In genomic region chr18:8946046-8946838, GRCh38 we compare ENCODE assay signal across 13 cellular contexts.
DNase-seq lines count a peak whose midpoint lies in the region; ATAC-seq, FAIRE-seq and TF ChIP-seq lines count a peak whose summit lies in the region.
"Had no signal": no experiment of that assay in that cellular context is flagged by ENCODE, and none has a peak within 500 bp of the region (broad histone marks: within the 10 kb centered on the region; RNA-seq: fewer than 3 reads in every experiment).

No MANE protein-coding gene starts in this region.

- H3K4me1 ChIP-seq in K562 (replicated peaks in 1 of 2; ENCODE audit: control insufficient read depth in 2 of 2, insufficient read depth in 2 of 2, low read length in 2 of 2): peaks cover 25 to 50% of the 10 kb centered on the region in 2 experiments
- H3K4me1 ChIP-seq in keratinocyte (ENCODE audit: control insufficient read depth, extremely low read depth, insufficient read depth, low read length): peaks cover 36% of the 10 kb centered on the region

- CTCF ChIA-PET in AG04450 (lab: Charles Lee) (no interaction called here), K562 (lab: Yijun Ruan, JAX; ENCODE audit: low intra/inter-chr PET ratio) (no interaction called here)

- H3K79me2 ChIP-seq in K562 (ENCODE audit: control insufficient read depth, insufficient read depth, low read length) (no peaks in the 10 kb centered on the region), keratinocyte (ENCODE audit: control insufficient read depth, insufficient read depth, low read length) (no peaks in the 10 kb centered on the region)

- TF ChIP-seq CTCF in AG04450 (IDR thresholded peaks at IDR 0.05; ENCODE audit: low read depth, low read length) (no peak), K562 (IDR thresholded peaks at IDR 0.05 in 2 of 3, conservative IDR thresholded peaks at IDR 0.05 in 1 of 3; ENCODE audit: insufficient read depth in 2 of 3, low read depth in 1 of 3, low read length in 3 of 3) (no peak), keratinocyte (optimal IDR thresholded peaks at IDR 0.05 in 1 of 3, IDR thresholded peaks at IDR 0.05 in 1 of 3, conservative IDR thresholded peaks at IDR 0.05 in 1 of 3; ENCODE audit: extremely low read depth in 1 of 3, insufficient read depth in 2 of 3, low read length in 3 of 3) (no peak)

- H4K20me1 ChIP-seq in K562 (replicated peaks; ENCODE audit: control insufficient read depth, insufficient read depth, low read length): no peaks in the 10 kb centered on the region
- no peaks in the 10 kb centered on the region for H4K20me1 ChIP-seq in keratinocyte (ENCODE audit: control insufficient read depth, extremely low read depth, insufficient read depth, low read length)
- H4K20me1 ChIP-seq: BLaER1 treated with 17β-estradiol and CSF1 and Interleukin-3, amounts not matched to agents 10 nM and 100 nM had no signal

- H3K9me3 ChIP-seq in AG04450 (ENCODE audit: control insufficient read depth, insufficient read depth, low read length): peaks cover 13% of the 10 kb centered on the region
- H3K9me3 ChIP-seq in K562 (replicated peaks; ENCODE audit: control insufficient read depth, insufficient read depth, low read depth, low read length): peaks cover 7% of the 10 kb centered on the region; the same call in 1 of the 2 replicates
- H3K9me3 ChIP-seq in keratinocyte (ENCODE audit: control insufficient read depth, low read depth, low read length): peaks cover 4% of the 10 kb centered on the region

- intact Hi-C loops in K562 (cut with micrococcal nuclease): no loop called here
- intact Hi-C loops in Right ventricle myocardium inferior (cut with DNase I): no loop called here

- ATAC-seq in K562 (no peak), Right ventricle myocardium inferior (no peak), GM21576 (IDR thresholded peaks at IDR 0.05; ENCODE audit: unreplicated experiment) (no peak)
- ATAC-seq: left colon had no signal

- H3K4me3 ChIP-seq in AG04450 (ENCODE audit: low read depth, low read length): no peak overlapping the region
- H3K4me3 ChIP-seq in K562: no peak overlapping the region
- no peak overlapping the region for H3K4me3 ChIP-seq in keratinocyte (ENCODE audit: control insufficient read depth in 2 of 3, extremely low read depth in 1 of 3, insufficient read depth in 2 of 3, low read depth in 1 of 3, low read length in 3 of 3)
- H3K4me3 ChIP-seq: BLaER1 treated with 17β-estradiol and CSF1 and Interleukin-3, amounts not matched to agents 10 nM and 100 nM; HAP-1 had no signal

- 66% methylated on average over 5 of the region's 5 CpGs for WGBS in K562 (ENCODE audit: insufficient coverage, low coverage, missing lambda C conversion rate)

- TF ChIP-seq EP300 in K562 (IDR thresholded peaks at IDR 0.05; ENCODE audit: low read length): no peak

- no TSS peak for BruUV-seq in K562 (replicated peaks; lab: Mats Ljungman, UMichigan)

- no peaks in the 10 kb centered on the region for H3K36me3 ChIP-seq in K562 (ENCODE audit: control insufficient read depth, insufficient read depth, low read length)
- H3K36me3 ChIP-seq in keratinocyte (ENCODE audit: control insufficient read depth in 2 of 2, extremely low read depth in 1 of 2, insufficient read depth in 2 of 2, low read length in 2 of 2): no peaks in the 10 kb centered on the region
- H3K36me3 ChIP-seq: BLaER1 treated with 17β-estradiol and CSF1 and Interleukin-3, amounts not matched to agents 10 nM and 100 nM; HAP-1; WERI-Rb-1 had no signal

- DNase-seq in AG04450 (ENCODE audit: low read depth, low spot score): peak; percentile 90
- peak; percentile 97 for DNase-seq in LHCN-M2 (ENCODE audit: low read depth)
- no peak for DNase-seq in K562 (ENCODE audit: extremely low read depth in 1 of 4, low spot score in 3 of 4)
- DNase-seq in keratinocyte (ENCODE audit: low read depth, low spot score): peak; percentile 82
- DNase-seq in NCI-H128 (lab: John Stamatoyannopoulos, UW; ENCODE audit: unreplicated experiment): no peak
- no peak for DNase-seq in Right ventricle myocardium inferior (ENCODE audit: missing footprints)
- DNase-seq in activated gamma-delta T cell treated with Interleukin-2 at 50 U/mL for 16 hours: no peak
- DNase-seq: aorta, left colon, WERI-Rb-1 had no signal

- H3K27me3 ChIP-seq in AG04450 (ENCODE audit: control insufficient read depth, insufficient read depth, low read length): no peaks in the 10 kb centered on the region
- H3K27me3 ChIP-seq in K562 (ENCODE audit: control insufficient read depth in 2 of 2, insufficient read depth in 2 of 2, low read length in 2 of 2): no peaks in the 10 kb centered on the region
- H3K27me3 ChIP-seq in keratinocyte (ENCODE audit: control insufficient read depth, extremely low read depth, insufficient read depth, low read length): no peaks in the 10 kb centered on the region

- H3K27ac ChIP-seq in AG04450 (ENCODE audit: low read depth, low read length) (peak overlapping the region; percentile 93), K562 (ENCODE audit: extremely low read depth, low read depth, low read length) (no peak overlapping the region), keratinocyte (ENCODE audit: control insufficient read depth, insufficient read depth, low read length) (peak overlapping the region; percentile 25)
- H3K27ac ChIP-seq: WERI-Rb-1 had no signal

- in situ Hi-C loops in K562 (cut with MboI): no loop called here

- no peak for FAIRE-seq in K562 (lab: Jason Lieb, UNC)
- FAIRE-seq in keratinocyte (lab: Jason Lieb, UNC): peak; percentile 62

- H3K4me2 ChIP-seq in K562 (ENCODE audit: insufficient read depth, low read length) (no peak overlapping the region), keratinocyte (ENCODE audit: control insufficient read depth, extremely low read depth, insufficient read depth, low read depth, low read length) (no peak overlapping the region)

- dilution Hi-C loops in keratinocyte (cut with MboI; ENCODE audit: extremely low pct_ligation_motif_present, low sequenced_read_pairs): no loop called here

- H2AFZ ChIP-seq in K562 (ENCODE audit: low read depth, low read length): no peak overlapping the region
- no peak overlapping the region for H2AFZ ChIP-seq in keratinocyte (ENCODE audit: control insufficient read depth, low read length)

- H3K9ac ChIP-seq in K562 (ENCODE audit: insufficient read depth in 1 of 2, low read depth in 2 of 2, low read length in 2 of 2): no peak overlapping the region
- H3K9ac ChIP-seq in keratinocyte (ENCODE audit: control insufficient read depth, extremely low read depth, insufficient read depth, low read length): no peak overlapping the region
- H3K9ac ChIP-seq: BLaER1 treated with 17β-estradiol and CSF1 and Interleukin-3, amounts not matched to agents 10 nM and 100 nM had no signal

- TF ChIP-seq RAD21 in K562 (CRISPR knock-in tag; conservative IDR thresholded peaks at IDR 0.05 in 1 of 2, IDR thresholded peaks at IDR 0.05 in 1 of 2): no peak

- POLR2A ChIA-PET in AG04450 (lab: Yijun Ruan, JAX) (interaction anchor here (0.6 to 1.1 kb wide), 3 partner anchors 13 to 359 kb away, joined by 3 to 8 read pairs (median 5); no protein-coding TSS in a partner anchor), K562 (lab: Yijun Ruan, JAX) (interaction anchor here (0.6 kb wide), 1 partner anchor 117 kb away, joined by 3 read pairs; no protein-coding TSS in a partner anchor)

- no peak for TF ChIP-seq POLR2A in K562 (conservative IDR thresholded peaks at IDR 0.05)

- H3K9me1 ChIP-seq in K562 (ENCODE audit: control insufficient read depth, insufficient read depth, low read length) (no peaks in the 10 kb centered on the region), keratinocyte (ENCODE audit: control insufficient read depth, extremely low read depth, insufficient read depth, low read length) (no peaks in the 10 kb centered on the region)

TF ChIP-seq in K562, 482 proteins besides CTCF, POLR2A, EP300 and RAD21:
- TF ChIP-seq NRF1 (conservative IDR thresholded peaks at IDR 0.05 in 1 of 2, IDR thresholded peaks at IDR 0.05 in 1 of 2) (no peak), SRF (CRISPR knock-in tag; IDR thresholded peaks at IDR 0.05) (no peak), BCOR (IDR thresholded peaks at IDR 0.05) (peak; percentile 33; the same call in 1 of the 2 replicates), NUFIP1 (IDR thresholded peaks at IDR 0.05; ENCODE audit: partially characterized antibody) (no peak), KDM4B (IDR thresholded peaks at IDR 0.05; ENCODE audit: borderline replicate concordance in 2 of 2, low read depth in 1 of 2) (no peak), ATF3 (IDR thresholded peaks at IDR 0.05) (peak; percentile 22; the same call in 1 of the 2 replicates), ATF3 (CRISPR knock-in tag; conservative IDR thresholded peaks at IDR 0.05) (no peak), TRIM24 (IDR thresholded peaks at IDR 0.05) (peak in 1 of 2 experiments; percentile 59; a peak in 2 of 4 replicates), RFX1 (IDR thresholded peaks at IDR 0.05) (peak; percentile 49; the same call in 1 of the 2 replicates), KDM1A (IDR thresholded peaks at IDR 0.05) (0 out of 4 replicates have a peak, but pooled peaks of 1 of the 2 experiments have one; percentile 22), RBM15 (IDR thresholded peaks at IDR 0.05; ENCODE audit: insufficient read depth, low read length) (no peak), RBM25 (IDR thresholded peaks at IDR 0.05; ENCODE audit: low read depth, low read length, severe bottlenecking) (peak; percentile 64), ZC3H4 (CRISPR knock-in tag; IDR thresholded peaks at IDR 0.05; ENCODE audit: borderline replicate concordance) (no peak), KAT8 (IDR thresholded peaks at IDR 0.05; ENCODE audit: low read depth) (no peak), ZNF146 (CRISPR knock-in tag; IDR thresholded peaks at IDR 0.05; ENCODE audit: unreplicated experiment) (peak; percentile 69), RBM39 (optimal IDR thresholded peaks at IDR 0.05; ENCODE audit: low read depth, low read length) (no peak), SMARCA4 (IDR thresholded peaks at IDR 0.05) (no peak), TAL1 (IDR thresholded peaks at IDR 0.05) (no peak), MAFG (tag; conservative IDR thresholded peaks at IDR 0.05) (no peak)

Comparison
In these comparisons a context has a peak if more than half of its experiments do, and no peak if none do; other contexts are left out.
1. DNase-seq: peak in AG04450 (single experiment), LHCN-M2 (single experiment) and keratinocyte (single experiment); none in K562 (0 of 4), NCI-H128 (single experiment), Right ventricle myocardium inferior (single experiment) and activated gamma-delta T cell treated with Interleukin-2 at 50 U/mL for 16 hours (single experiment).